8 cellular contexts compared by ENCODE assay signal in genomic region chr5:174935854-174936474, GRCh38.
A peak's percentile ranks its signal among the peaks of the same experiment; 100 is the strongest.
DNase-seq lines count a peak whose midpoint lies in the region; ATAC-seq and TF ChIP-seq lines count a peak whose summit lies in the region.

No MANE protein-coding gene starts in this region.

- H2AFZ ChIP-seq in fibroblast of lung (ENCODE audit: low read length) (no peak overlapping the region), neural cell (ENCODE audit: low read depth, low read length) (no peak overlapping the region)

- H3K79me2 ChIP-seq in fibroblast of lung (ENCODE audit: control insufficient read depth, insufficient read depth, low read length) (no peaks in the 10 kb centered on the region), neural cell (replicated peaks; ENCODE audit: insufficient read depth, low read length) (no peaks in the 10 kb centered on the region)

- H3K4me2 ChIP-seq in fibroblast of lung (ENCODE audit: extremely low read depth, insufficient read depth, low read length), result no peak overlapping the region
- no peak overlapping the region for H3K4me2 ChIP-seq in neural cell (ENCODE audit: low read length)

- no peaks in the 10 kb centered on the region for H3K4me1 ChIP-seq in fibroblast of lung (ENCODE audit: control insufficient read depth, extremely low read depth, insufficient read depth, low read length)

- H3K4me3 ChIP-seq in GM12875 (ENCODE audit: low read depth, low read length) (no peak overlapping the region), fibroblast of lung (replicated peaks in 1 of 4; ENCODE audit: control extremely low read depth in 1 of 4, insufficient read depth in 1 of 4, low read depth in 3 of 4, low read length in 4 of 4) (no peak overlapping the region), neural cell (ENCODE audit: low read length) (no peak overlapping the region)

- H3K36me3 ChIP-seq in fibroblast of lung (ENCODE audit: control insufficient read depth, insufficient read depth, low read length) (no peaks in the 10 kb centered on the region), neural cell (ENCODE audit: insufficient read depth, low read length) (no peaks in the 10 kb centered on the region)

- TF ChIP-seq CTCF in AG09319 (IDR thresholded peaks at IDR 0.05; ENCODE audit: low read depth, low read length) (peak; percentile 94), GM12875 (IDR thresholded peaks at IDR 0.05; ENCODE audit: borderline replicate concordance, insufficient read depth, low read depth, low read length) (peak; percentile 90), fibroblast of lung (conservative IDR thresholded peaks at IDR 0.05 in 1 of 2, IDR thresholded peaks at IDR 0.05 in 1 of 2; ENCODE audit: low read depth in 1 of 2, low read length in 2 of 2) (peak; percentile 80 to 88), neural cell (IDR thresholded peaks at IDR 0.05; ENCODE audit: poor library complexity, severe bottlenecking) (peak; percentile 96)

- no peak for ATAC-seq in GM19452 (IDR thresholded peaks at IDR 0.05; ENCODE audit: unreplicated experiment)

- H3F3A ChIP-seq in neural cell (ENCODE audit: insufficient read depth, low read length, poor library complexity, severe bottlenecking), result no peaks in the 10 kb centered on the region

- H3K27ac ChIP-seq in fibroblast of lung (ENCODE audit: insufficient read depth, low read length), result no peak overlapping the region
- H3K27ac ChIP-seq in neural cell (ENCODE audit: low read length), result no peak overlapping the region

- DNase-seq in AG09319 (ENCODE audit: extremely low read depth, low read depth) (peak; percentile 12), NCI-H2196 (lab: John Stamatoyannopoulos, UW; ENCODE audit: unreplicated experiment) (peak; percentile 48), fibroblast of lung (ENCODE audit: low read depth in 2 of 2) (peak; percentile 39 to 68), ureter (ENCODE audit: low spot score) (peak; percentile 58)
- DNase-seq in activated CD8-positive, alpha-beta memory T cell treated with anti-CD3 and anti-CD28 coated beads, Interleukin-2, amount 50 U/mL, for 4 hours, result peak; percentile 33

- no peaks in the 10 kb centered on the region for H3K9me2 ChIP-seq in neural cell (ENCODE audit: insufficient read depth, low read length)

- no peak for TF ChIP-seq EP300 in neural cell (conservative IDR thresholded peaks at IDR 0.05; ENCODE audit: poor library complexity, severe bottlenecking)

- TF ChIP-seq RAD21 in neural cell (conservative IDR thresholded peaks at IDR 0.05), result peak; percentile 97

- H3K27me3 ChIP-seq in fibroblast of lung (ENCODE audit: control insufficient read depth, insufficient read depth, low read length) (no peaks in the 10 kb centered on the region), neural cell (ENCODE audit: insufficient read depth, low read depth, low read length) (no peaks in the 10 kb centered on the region)

- no peaks in the 10 kb centered on the region for H4K20me1 ChIP-seq in fibroblast of lung (ENCODE audit: control insufficient read depth, extremely low read depth, insufficient read depth, low read length)
- H4K20me1 ChIP-seq in neural cell (ENCODE audit: insufficient read depth), result no peaks in the 10 kb centered on the region

- H3K9me3 ChIP-seq in fibroblast of lung (ENCODE audit: control insufficient read depth, insufficient read depth, low read depth, low read length), result no peaks in the 10 kb centered on the region
- no peaks in the 10 kb centered on the region for H3K9me3 ChIP-seq in neural cell (ENCODE audit: low read length)

- H3K9ac ChIP-seq in fibroblast of lung (ENCODE audit: insufficient read depth, low read length) (no peak overlapping the region), neural cell (ENCODE audit: low read length) (no peak overlapping the region)

TF ChIP-seq in neural cell, 6 proteins besides CTCF, POLR2A, EP300 and RAD21:
- no peak for TF ChIP-seq EZH2 (IDR thresholded peaks at IDR 0.05; ENCODE audit: borderline replicate concordance, insufficient read depth, low read length, poor library complexity, severe bottlenecking)
- TF ChIP-seq SMC3 (conservative IDR thresholded peaks at IDR 0.05; ENCODE audit: poor library complexity), result peak; percentile 95
- no peak for TF ChIP-seq MXI1 (conservative IDR thresholded peaks at IDR 0.05; ENCODE audit: poor library complexity, severe bottlenecking)
- no peak for TF ChIP-seq REST (IDR thresholded peaks at IDR 0.05; ENCODE audit: borderline replicate concordance)
